Comparison of ENCODE assay signal across 15 cellular contexts in genomic region chr9:14111670-14112069, GRCh38.
"Had no signal": no experiment of that assay in that cellular context is flagged by ENCODE, and none has a peak within 500 bp of the region (broad histone marks: within the 10 kb centered on the region; RNA-seq: fewer than 3 reads in every experiment).

No MANE protein-coding gene starts in this region.

- H3K27me3 ChIP-seq: testis had no signal

- H3K9me3 Mint-ChIP-seq: activated B cell treated with CpG ODN at 0.5 μM for 24 hours; activated CD4-positive, alpha-beta T cell treated with anti-CD3 and anti-CD28 coated beads, Interleukin-2, amount 10 ng/mL, durations not matched to agents 24 days and 14 days; activated naive CD4-positive, alpha-beta T cell treated with anti-CD3 and anti-CD28 coated beads for 36 hours; activated T-helper 17 cell treated with anti-CD3 and anti-CD28 coated beads, Interleukin-2, amount 50 U/mL, for 72 hours; brain; nephron progenitor cell had no signal

- ATAC-seq: activated T-helper 17 cell treated with anti-CD3 and anti-CD28 coated beads, Interleukin-2, amount 50 U/mL, for 72 hours; left colon; stimulated activated naive CD8-positive, alpha-beta T cell treated with anti-CD3 and anti-CD28 coated beads, Interleukin-15, amount 100 ng/mL, for 72 hours; T-helper 17 cell had no signal

- H3K4me3 ChIP-seq: testis had no signal

- DNase-seq: activated B cell treated with CpG ODN at 0.5 μM for 24 hours; activated CD4-positive, alpha-beta T cell treated with anti-CD3 and anti-CD28 coated beads, Interleukin-2, amount 10 ng/mL, durations not matched to agents 24 days and 14 days; activated CD8-positive, alpha-beta memory T cell treated with anti-CD3 and anti-CD28 coated beads for 24 hours; activated naive CD4-positive, alpha-beta T cell treated with anti-CD3 and anti-CD28 coated beads for 36 hours; foreskin melanocyte; head of caudate nucleus; left colon; nephron progenitor cell; stimulated activated CD4-positive, alpha-beta T cell treated with anti-CD3 and anti-CD28 coated beads, Interleukin-4, amount 100 ng/mL, for 24 hours; stimulated activated naive CD8-positive, alpha-beta T cell treated with anti-CD3 and anti-CD28 coated beads, Interleukin-15, amount 100 ng/mL, for 72 hours; T-helper 17 cell; testis had no signal

- H3K27ac ChIP-seq: epithelial cell of prostate, testis had no signal

- H3K4me1 ChIP-seq: testis had no signal

- H3K9me3 ChIP-seq: testis had no signal

- H3K27ac Mint-ChIP-seq: activated B cell treated with CpG ODN at 0.5 μM for 24 hours; activated CD4-positive, alpha-beta T cell treated with anti-CD3 and anti-CD28 coated beads, Interleukin-2, amount 10 ng/mL, durations not matched to agents 24 days and 14 days; activated naive CD4-positive, alpha-beta T cell treated with anti-CD3 and anti-CD28 coated beads for 36 hours; activated T-helper 17 cell treated with anti-CD3 and anti-CD28 coated beads, Interleukin-2, amount 50 U/mL, for 72 hours; nephron progenitor cell; stimulated activated naive CD8-positive, alpha-beta T cell treated with anti-CD3 and anti-CD28 coated beads, Interleukin-15, amount 100 ng/mL, for 72 hours; T-helper 17 cell had no signal
